In genomic region chr1:156823210-156823790, GRCh38 we compare ENCODE assay signal across 15 cellular contexts. TPM values are rescaled to one million over a fixed set of nuclear protein-coding genes. Genes with fewer than 3 reads are reported as not detected.
"Had no signal": no experiment of that assay in that cellular context is flagged by ENCODE, and none has a peak within 500 bp of the region (broad histone marks: within the 10 kb centered on the region; RNA-seq: fewer than 3 reads in every experiment).

No MANE protein-coding gene starts in this region.

- H3K36me3 ChIP-seq: thyroid gland, vagina had no signal

- H3K4me3 ChIP-seq: dorsolateral prefrontal cortex, thyroid gland, vagina had no signal

- H3K9me3 ChIP-seq: thyroid gland, vagina had no signal

- H3K36me3 Mint-ChIP-seq: activated naive CD8-positive, alpha-beta T cell; WTC11 had no signal

- H3K27me3 ChIP-seq: thyroid gland, vagina had no signal

- H3K27ac ChIP-seq: dorsolateral prefrontal cortex, thyroid gland, vagina had no signal

- H3K9me3 Mint-ChIP-seq: WTC11 had no signal

- ATAC-seq: esophagus mucosa, left lobe of liver, WTC11 had no signal

- H3K4me1 Mint-ChIP-seq: WTC11 had no signal

- H3K4me3 Mint-ChIP-seq: activated naive CD8-positive, alpha-beta T cell; nephron progenitor cell; T-helper 1 cell treated with Interleukin-12 subunit alpha and Interleukin-12 subunit beta and Interleukin-4 antibody, amounts not matched to agents 30 μg/mL and 1 μg/mL, for 36 hours; WTC11 had no signal

- H3K4me1 ChIP-seq: thyroid gland, vagina had no signal

- H3K27ac Mint-ChIP-seq: nephron progenitor cell; T-helper 1 cell treated with Interleukin-12 subunit alpha and Interleukin-12 subunit beta and Interleukin-4 antibody, amounts not matched to agents 30 μg/mL and 1 μg/mL, for 36 hours; WTC11 had no signal

- DNase-seq: activated CD4-positive, alpha-beta T cell treated with anti-CD3 and anti-CD28 coated beads for 48 hours; activated gamma-delta T cell; nephron progenitor cell; stimulated activated CD4-positive, alpha-beta T cell treated with anti-CD3 and anti-CD28 coated beads, Interleukin-15, amount 100 ng/mL, for 24 hours; stimulated activated CD4-positive, alpha-beta T cell treated with anti-CD3 and anti-CD28 coated beads, Interleukin-4, amount 100 ng/mL, for 24 hours; thyroid gland had no signal

- H3K27me3 Mint-ChIP-seq: activated naive CD8-positive, alpha-beta T cell had no signal

RNA-seq across cellular contexts. Expression of gene INSRR, which starts 35.6 kb away (rescaled TPM):
- total RNA-seq: esophagus mucosa, left lobe of liver, pulmonary artery endothelial cell, thyroid gland, vagina had no signal
- polyA plus RNA-seq: aorta had no signal

RNA-seq across cellular contexts. Expression of gene NTRK1, which starts 37.4 kb away (rescaled TPM):
- total RNA-seq: left lobe of liver had no signal
